In genomic region chr20:63059684-63060056, GRCh38 we compare ENCODE assay signal across 32 cellular contexts. TPM values are rescaled to one million over a fixed set of nuclear protein-coding genes. Genes with fewer than 3 reads are reported as not detected.
DNase-seq lines count a peak whose midpoint lies in the region; ATAC-seq and TF ChIP-seq lines count a peak whose summit lies in the region.
"Had no signal": no experiment of that assay in that cellular context is flagged by ENCODE, and none has a peak within 500 bp of the region (broad histone marks: within the 10 kb centered on the region; RNA-seq: fewer than 3 reads in every experiment).

No MANE protein-coding gene starts in this region.

- peaks cover 0 to 82% of the 10 kb centered on the region in 2 donors for H3K27me3 ChIP-seq in left lung
- H3K27me3 ChIP-seq: ascending aorta, colonic mucosa, testis had no signal

- H3K4me1 Mint-ChIP-seq in natural killer cell treated with Interleukin-12 subunit alpha and Interleukin-12 subunit beta and Interleukin-15 and Interleukin-18, amount 100 ng/mL, for 72 hours (ENCODE audit: low read depth in 2 of 2): peaks cover 0 to 4% of the 10 kb centered on the region in 2 donors
- H3K4me1 Mint-ChIP-seq in natural killer cell: no peaks in the 10 kb centered on the region
- H3K4me1 Mint-ChIP-seq: activated CD4-positive, alpha-beta T cell treated with anti-CD3 and anti-CD28 coated beads, Interleukin-2, amount 10 ng/mL, durations not matched to agents 24 days and 14 days; CD4-positive, CD25-positive, alpha-beta regulatory T cell had no signal

- H3K27me3 Mint-ChIP-seq in natural killer cell treated with Interleukin-12 subunit alpha and Interleukin-12 subunit beta and Interleukin-15 and Interleukin-18, amount 100 ng/mL, for 72 hours: peaks cover 6 to 9% of the 10 kb centered on the region in 2 donors
- H3K27me3 Mint-ChIP-seq in natural killer cell (ENCODE audit: low read depth in 2 of 2): peaks cover 0 to 6% of the 10 kb centered on the region in 2 donors
- H3K27me3 Mint-ChIP-seq: activated CD4-positive, alpha-beta T cell treated with anti-CD3 and anti-CD28 coated beads, Interleukin-2, amount 10 ng/mL, durations not matched to agents 24 days and 14 days; CD4-positive, CD25-positive, alpha-beta regulatory T cell had no signal

- peaks cover 0 to 8% of the 10 kb centered on the region in 2 donors for H3K4me1 ChIP-seq in left lung
- H3K4me1 ChIP-seq: colonic mucosa, testis had no signal

- no peaks in the 10 kb centered on the region for H3K36me3 Mint-ChIP-seq in natural killer cell treated with Interleukin-12 subunit alpha and Interleukin-12 subunit beta and Interleukin-15 and Interleukin-18, amount 100 ng/mL, for 72 hours
- H3K36me3 Mint-ChIP-seq in natural killer cell: no peaks in the 10 kb centered on the region
- H3K36me3 Mint-ChIP-seq: activated naive CD8-positive, alpha-beta T cell; CD4-positive, CD25-positive, alpha-beta regulatory T cell; naive thymus-derived CD8-positive, alpha-beta T cell had no signal

- H3K27ac Mint-ChIP-seq in natural killer cell treated with Interleukin-12 subunit alpha and Interleukin-12 subunit beta and Interleukin-15 and Interleukin-18, amount 100 ng/mL, for 72 hours: no peak overlapping the region
- H3K27ac Mint-ChIP-seq in natural killer cell: no peak overlapping the region
- H3K27ac Mint-ChIP-seq: activated CD4-positive, alpha-beta T cell treated with anti-CD3 and anti-CD28 coated beads, Interleukin-2, amount 10 ng/mL, durations not matched to agents 24 days and 14 days; activated naive CD8-positive, alpha-beta T cell; CD4-positive, CD25-positive, alpha-beta regulatory T cell; naive thymus-derived CD8-positive, alpha-beta T cell; T-helper 2 cell treated with Interferon-gamma antibody and Interleukin-4, amounts not matched to agents 5 μg/mL and 100 μg/mL, for 36 hours had no signal

- ATAC-seq in natural killer cell treated with Interleukin-12 subunit alpha and Interleukin-12 subunit beta and Interleukin-15 and Interleukin-18, amount 100 ng/mL, for 72 hours: no peak
- no peak for ATAC-seq in natural killer cell
- no peak for ATAC-seq in left lung
- no peak for ATAC-seq in esophagus mucosa
- ATAC-seq: naive thymus-derived CD8-positive, alpha-beta T cell; stimulated activated naive CD8-positive, alpha-beta T cell treated with anti-CD3 and anti-CD28 coated beads, Interleukin-15, Interleukin-2, amounts not matched to agents 100 U/mL and 50 U/mL, for 24 hours had no signal

- no peaks in the 10 kb centered on the region for H3K9me3 ChIP-seq in left lung
- H3K9me3 ChIP-seq: ascending aorta, colonic mucosa, testis had no signal

- no peak overlapping the region for H3K27ac ChIP-seq in left lung
- H3K27ac ChIP-seq: ascending aorta, colonic mucosa, skin epidermis, testis had no signal

- H3K4me3 ChIP-seq in left lung: no peak overlapping the region
- H3K4me3 ChIP-seq: ascending aorta, colonic mucosa, skin epidermis, testis had no signal

- no peak overlapping the region for H3K4me3 Mint-ChIP-seq in natural killer cell treated with Interleukin-12 subunit alpha and Interleukin-12 subunit beta and Interleukin-15 and Interleukin-18, amount 100 ng/mL, for 72 hours
- H3K4me3 Mint-ChIP-seq in natural killer cell: no peak overlapping the region
- H3K4me3 Mint-ChIP-seq: activated CD4-positive, alpha-beta T cell treated with anti-CD3 and anti-CD28 coated beads, Interleukin-2, amount 10 ng/mL, durations not matched to agents 24 days and 14 days; activated naive CD8-positive, alpha-beta T cell; CD4-positive, CD25-positive, alpha-beta regulatory T cell; naive thymus-derived CD8-positive, alpha-beta T cell; T-helper 2 cell treated with Interferon-gamma antibody and Interleukin-4, amounts not matched to agents 5 μg/mL and 100 μg/mL, for 36 hours had no signal

- H3K9me3 Mint-ChIP-seq in natural killer cell treated with Interleukin-12 subunit alpha and Interleukin-12 subunit beta and Interleukin-15 and Interleukin-18, amount 100 ng/mL, for 72 hours: peaks cover 8% of the 10 kb centered on the region
- H3K9me3 Mint-ChIP-seq in natural killer cell: no peaks in the 10 kb centered on the region
- H3K9me3 Mint-ChIP-seq: CD4-positive, CD25-positive, alpha-beta regulatory T cell; naive thymus-derived CD8-positive, alpha-beta T cell had no signal

- TF ChIP-seq CTCF in natural killer cell (IDR thresholded peaks at IDR 0.05) (no peak), left lung (IDR thresholded peaks at IDR 0.05) (no peak)

- H3K36me3 ChIP-seq in left lung: no peaks in the 10 kb centered on the region
- H3K36me3 ChIP-seq: ascending aorta, colonic mucosa had no signal

- peak; percentile 38 for DNase-seq in activated CD8-positive, alpha-beta memory T cell treated with anti-CD3 and anti-CD28 coated beads, Interleukin-2, amount 50 U/mL, for 48 hours
- DNase-seq in activated CD8-positive, alpha-beta memory T cell treated with anti-CD3 and anti-CD28 coated beads for 24 hours: no peak
- DNase-seq in natural killer cell treated with Interleukin-12 subunit alpha and Interleukin-12 subunit beta and Interleukin-15 and Interleukin-18, amount 100 ng/mL, for 72 hours (ENCODE audit: low spot score): peak; percentile 48
- DNase-seq in natural killer cell (no peak), left lung (peak; percentile 9 to 71), NCI-H345 treated with DMSO at 0.1 percent for 48 hours (lab: John Stamatoyannopoulos, UW; ENCODE audit: unreplicated experiment) (no peak), OCI-M2 (lab: John Stamatoyannopoulos, UW; ENCODE audit: unreplicated experiment) (no peak)
- DNase-seq: activated CD4-positive, alpha-beta T cell treated with anti-CD3 and anti-CD28 coated beads, Interleukin-2, amount 10 ng/mL, durations not matched to agents 24 days and 14 days; activated T-cell treated with anti-CD3 and anti-CD28 coated beads, Interleukin-2, amount 50 U/mL, for 48 hours; Calu3; CD4-positive, CD25-positive, alpha-beta regulatory T cell; colonic mucosa; DMS79 treated with DMSO at 0.1 percent for 48 hours; effector CD8-positive, alpha-beta T cell; GDM1; MM.1S; NCI-H1930; NK-92 treated with Interleukin-12 subunit alpha and Interleukin-12 subunit beta, amount 100 ng/mL, for 24 hours; stimulated activated naive CD8-positive, alpha-beta T cell treated with anti-CD3 and anti-CD28 coated beads, Interleukin-15, Interleukin-2, amounts not matched to agents 100 U/mL and 50 U/mL, for 24 hours; testis had no signal

- intact Hi-C loops in natural killer cell (cut with micrococcal nuclease): loop anchor here (5.0 kb wide), 2 partner anchors 123 to 323 kb away; no protein-coding TSS in a partner anchor
- intact Hi-C loops in left lung (cut with DNase I): loop anchor here (10.0 kb wide), 2 partner anchors 55 to 125 kb away; no protein-coding TSS in a partner anchor

RNA-seq across cellular contexts. Expression of gene BHLHE23, which starts 52.9 kb away (rescaled TPM):
- not detected for total RNA-seq in natural killer cell treated with Interleukin-12 subunit alpha and Interleukin-12 subunit beta and Interleukin-15 and Interleukin-18, amount 100 ng/mL, for 72 hours
- not detected for total RNA-seq in natural killer cell
- not detected for total RNA-seq in left lung
- not detected for total RNA-seq in esophagus mucosa
- total RNA-seq: A172; activated CD4-positive, alpha-beta T cell treated with anti-CD3 and anti-CD28 coated beads, Interleukin-2, amount 10 ng/mL, durations not matched to agents 24 days and 14 days; activated CD8-positive, alpha-beta memory T cell treated with anti-CD3 and anti-CD28 coated beads for 36 hours; ascending aorta; Calu3; CD4-positive, CD25-positive, alpha-beta regulatory T cell; colonic mucosa; epithelial cell of proximal tubule; naive thymus-derived CD8-positive, alpha-beta T cell; omental fat pad; PC-3; pulmonary artery endothelial cell had no signal

Comparison
In these comparisons a context has a peak if more than half of its experiments do, and no peak if none do; other contexts are left out.
1. DNase-seq: peak in activated CD8-positive, alpha-beta memory T cell treated with anti-CD3 and anti-CD28 coated beads, Interleukin-2, amount 50 U/mL, for 48 hours (single experiment), natural killer cell treated with Interleukin-12 subunit alpha and Interleukin-12 subunit beta and Interleukin-15 and Interleukin-18, amount 100 ng/mL, for 72 hours (single experiment) and left lung (2 of 2); none in activated CD8-positive, alpha-beta memory T cell treated with anti-CD3 and anti-CD28 coated beads for 24 hours (single experiment), natural killer cell (single experiment), NCI-H345 treated with DMSO at 0.1 percent for 48 hours (single experiment) and OCI-M2 (single experiment).